8 cellular contexts compared by ENCODE assay signal in genomic region chr5:87120518-87121314, GRCh38.
DNase-seq lines count a peak whose midpoint lies in the region; ATAC-seq and TF ChIP-seq lines count a peak whose summit lies in the region.

No MANE protein-coding gene starts in this region.

- ATAC-seq in GM21786 (IDR thresholded peaks at IDR 0.05; ENCODE audit: unreplicated experiment), result peak; percentile 15

- CTCF ChIA-PET in PC-9 (lab: Charles Lee), result no interaction called here

- H3F3A ChIP-seq in PC-9 (ENCODE audit: insufficient read depth, low read depth), result peaks cover 22% of the 10 kb centered on the region

- POLR2A ChIA-PET in PC-9 (lab: Charles Lee; ENCODE audit: unreplicated experiment), result interaction anchor here (0.6 kb wide), 2 partner anchors 41 to 147 kb away, joined by 3 read pairs; partner anchors contain the start of gene RASA1

- no TSS peak for BruUV-seq in PC-9 (replicated peaks; lab: Mats Ljungman, UMichigan)

- no peaks in the 10 kb centered on the region for H3K79me2 ChIP-seq in PC-9 (ENCODE audit: low read depth)

- intact Hi-C loops in PC-9 (cut with micrococcal nuclease; ENCODE audit: unreplicated experiment), result loop anchor here (1.0 to 5.0 kb wide), 6 partner anchors 45 to 148 kb away; no protein-coding TSS in a partner anchor
- intact Hi-C loops in spleen (cut with DNase I; ENCODE audit: low total_unique reads), result no loop called here
- intact Hi-C loops in ovary (cut with DNase I), result no loop called here

- 30 to 36% (median 30%) methylated on average over 2 of the region's 2 CpGs for WGBS in spleen, 5 donors
- WGBS in ovary, 3 donors, result 39 to 50% (median 47%) methylated on average over 2 of the region's 2 CpGs

- H3K4me1 ChIP-seq in PC-9 (replicated peaks; ENCODE audit: insufficient read depth) (peaks cover 52% of the 10 kb centered on the region), spleen (peaks cover 15 to 49% (median 23%) of the 10 kb centered on the region in 6 donors), ovary (ENCODE audit: insufficient read depth) (no peaks in the 10 kb centered on the region)

- H2AFZ ChIP-seq in PC-9, result no peak overlapping the region

- no peaks in the 10 kb centered on the region for H3K9me2 ChIP-seq in PC-9 (ENCODE audit: insufficient read depth)

- H3K4me3 ChIP-seq in PC-9 (peak overlapping the region; percentile 13; the same call in 1 of the 2 replicates), choroid plexus epithelial cell (ENCODE audit: low read depth, low read length) (no peak overlapping the region), spleen (no peak overlapping the region), ovary (no peak overlapping the region)

- H3K27ac ChIP-seq in PC-9, result peak overlapping the region; percentile 92
- peak overlapping the region; percentile 15 to 84 (median 64) for H3K27ac ChIP-seq in spleen
- H3K27ac ChIP-seq in ovary, result no peak overlapping the region

- H3K27me3 ChIP-seq in PC-9 (ENCODE audit: insufficient read depth, low read depth) (no peaks in the 10 kb centered on the region), spleen (replicated peaks in 1 of 7) (no peaks in the 10 kb centered on the region), ovary (no peaks in the 10 kb centered on the region)

- TF ChIP-seq CTCF in PC-9 (conservative IDR thresholded peaks at IDR 0.05) (no peak), choroid plexus epithelial cell (conservative IDR thresholded peaks at IDR 0.05; ENCODE audit: low read depth, low read length) (no peak), spleen (IDR thresholded peaks at IDR 0.05 in 8 of 11, conservative IDR thresholded peaks at IDR 0.05 in 3 of 11) (no peak), ovary (IDR thresholded peaks at IDR 0.05) (no peak)

- no peak for TF ChIP-seq EP300 in ovary (IDR thresholded peaks at IDR 0.05)

- DNase-seq in COLO829 (ENCODE audit: low spot score) (peak; percentile 9), PC-9 (peak; percentile 39 to 88), choroid plexus epithelial cell (ENCODE audit: low read depth) (peak; percentile 89), spleen (no peak), SKM-1 (lab: John Stamatoyannopoulos, UW; ENCODE audit: unreplicated experiment) (no peak), ovary (no peak)
- no peak for DNase-seq in activated CD8-positive, alpha-beta memory T cell treated with anti-CD3 and anti-CD28 coated beads for 24 hours

- H3K36me3 ChIP-seq in PC-9 (ENCODE audit: low read depth) (no peaks in the 10 kb centered on the region), spleen (no peaks in the 10 kb centered on the region), ovary (no peaks in the 10 kb centered on the region)

- H4K20me1 ChIP-seq in PC-9 (ENCODE audit: insufficient read depth), result no peaks in the 10 kb centered on the region

- TF ChIP-seq POLR2A in spleen (IDR thresholded peaks at IDR 0.05) (no peak), ovary (IDR thresholded peaks at IDR 0.05) (no peak)

- peaks cover 17% of the 10 kb centered on the region for H3K9me3 ChIP-seq in PC-9 (ENCODE audit: insufficient read depth, low read depth)
- H3K9me3 ChIP-seq in spleen, result no peaks in the 10 kb centered on the region
- no peaks in the 10 kb centered on the region for H3K9me3 ChIP-seq in ovary

- H3K4me2 ChIP-seq in PC-9, result peak overlapping the region; percentile 46

Comparison
In these comparisons a context has a peak if more than half of its experiments do, and no peak if none do; other contexts are left out.
1. DNase-seq: peak in COLO829 (single experiment), PC-9 (2 of 2) and choroid plexus epithelial cell (single experiment); none in spleen (single experiment), SKM-1 (single experiment), ovary (0 of 5) and activated CD8-positive, alpha-beta memory T cell treated with anti-CD3 and anti-CD28 coated beads for 24 hours (single experiment).
2. H3K27ac ChIP-seq: peak in PC-9 (single experiment) and spleen (8 of 8); none in ovary (0 of 2).